ENCODE assay signal across 8 cellular contexts in the genomic region with DNA sequence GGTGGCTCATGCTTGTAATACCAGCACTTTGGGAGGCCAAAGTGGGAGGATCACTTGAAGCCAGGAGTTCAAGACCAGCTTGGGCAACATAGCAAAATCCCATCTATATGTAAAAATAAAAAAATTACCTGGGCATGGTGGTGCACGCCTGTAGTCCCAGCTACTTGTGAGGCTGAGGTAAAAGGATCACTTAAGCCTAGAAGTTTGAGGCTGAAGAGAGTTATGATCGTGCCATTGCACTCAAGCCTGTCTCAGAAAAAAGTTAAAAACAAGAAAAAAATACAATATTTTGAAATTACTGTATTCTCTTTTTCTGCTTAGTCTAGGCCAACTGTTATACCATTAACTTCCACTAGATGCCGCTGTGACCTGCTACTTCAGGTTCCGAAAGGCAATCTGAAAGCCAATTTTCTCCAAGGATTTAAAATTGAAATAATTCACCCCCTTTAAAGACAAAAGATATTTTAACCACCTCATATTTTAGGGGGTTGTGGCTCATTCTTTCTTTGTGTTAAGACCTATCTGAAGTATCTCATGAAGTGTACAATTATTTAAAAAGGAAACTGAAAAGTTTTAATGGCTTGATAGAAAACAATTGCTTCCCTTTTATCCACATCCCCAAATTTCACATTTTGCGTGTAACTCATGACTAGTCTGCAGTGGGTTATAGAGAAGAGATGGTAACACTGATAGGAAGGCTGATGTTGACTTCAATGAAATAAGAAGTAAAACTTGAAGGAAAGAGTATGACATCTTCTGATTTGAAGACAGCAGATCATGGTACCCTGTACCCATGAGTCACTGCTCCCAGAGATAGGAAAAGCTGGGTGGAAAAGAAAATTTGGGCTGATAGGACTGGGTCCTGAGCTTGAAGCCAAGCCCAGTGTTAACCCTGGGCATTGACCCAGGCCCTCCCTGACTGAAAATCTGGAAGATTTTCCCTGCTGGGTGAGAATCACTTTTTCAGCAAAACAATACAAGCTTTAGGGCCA. TPM values are rescaled to one million over a fixed set of nuclear protein-coding genes. Genes with fewer than 3 reads are reported as not detected.
A peak's percentile ranks its signal among the peaks of the same experiment; 100 is the strongest.
DNase-seq lines count a peak whose midpoint lies in the region; ATAC-seq, FAIRE-seq and TF ChIP-seq lines count a peak whose summit lies in the region.

No MANE protein-coding gene starts in this region.

- H3K36me3 ChIP-seq in left ventricle myocardium inferior (no peaks in the 10 kb centered on the region), small intestine (ENCODE audit: control insufficient read depth in 2 of 2, insufficient read depth in 2 of 2, low read length in 2 of 2) (no peaks in the 10 kb centered on the region)

- ATAC-seq in HG02852 (IDR thresholded peaks at IDR 0.05; ENCODE audit: unreplicated experiment) = no peak

- H3K27ac ChIP-seq in left ventricle myocardium inferior (replicated peaks) (no peak overlapping the region), small intestine (ENCODE audit: low read depth in 1 of 2, low read length in 1 of 2) (no peak overlapping the region)

- peak; percentile 74 for TF ChIP-seq CTCF in AG09319 (IDR thresholded peaks at IDR 0.05; ENCODE audit: low read depth, low read length)
- TF ChIP-seq CTCF in GM12872 (IDR thresholded peaks at IDR 0.05; ENCODE audit: insufficient read depth, low read depth, low read length) = peak; percentile 74
- TF ChIP-seq CTCF in left ventricle myocardium inferior (IDR thresholded peaks at IDR 0.05; ENCODE audit: borderline replicate concordance) = peak; percentile 96

- H3K27me3 ChIP-seq in left ventricle myocardium inferior (ENCODE audit: low read depth) (peaks cover 52% of the 10 kb centered on the region), small intestine (ENCODE audit: control insufficient read depth in 2 of 2, insufficient read depth in 2 of 2, low read length in 2 of 2) (no peaks in the 10 kb centered on the region)

- 32 to 36% (median 33%) methylated on average over 5 of the region's 5 CpGs for WGBS in small intestine, 3 donors

- DNase-seq in AG09319 (ENCODE audit: extremely low read depth, low read depth) = peak; percentile 35
- peak; percentile 46 for DNase-seq in NCI-H2227 treated with DMSO at 0.1 percent for 48 hours (lab: John Stamatoyannopoulos, UW)
- DNase-seq in activated naive CD4-positive, alpha-beta T cell treated with Interleukin-2 at 50 U/mL for 16 hours = peak; percentile 11
- no peak for DNase-seq in left ventricle myocardium inferior
- DNase-seq in small intestine = peak; percentile 23
- DNase-seq in NK-92 (lab: John Stamatoyannopoulos, UW; ENCODE audit: unreplicated experiment) = no peak

- H3K9me3 ChIP-seq in left ventricle myocardium inferior (replicated peaks) (no peaks in the 10 kb centered on the region), small intestine (ENCODE audit: control insufficient read depth, low read depth) (no peaks in the 10 kb centered on the region)

- FAIRE-seq in small intestine (lab: Jason Lieb, UNC) = peak; percentile 19

- H3K4me1 ChIP-seq in left ventricle myocardium inferior (no peaks in the 10 kb centered on the region), small intestine (ENCODE audit: control insufficient read depth in 2 of 2, insufficient read depth in 1 of 2, low read depth in 1 of 2, low read length in 1 of 2) (no peaks in the 10 kb centered on the region)

- H3K4me3 ChIP-seq in left ventricle myocardium inferior = no peak overlapping the region
- H3K4me3 ChIP-seq in small intestine (ENCODE audit: low read depth in 1 of 2, low read length in 2 of 2) = no peak overlapping the region

- intact Hi-C loops in left ventricle myocardium inferior (cut with micrococcal nuclease) = loop anchor here (5.0 kb wide), 1 partner anchor 423 kb away; no protein-coding TSS in a partner anchor

RNA-seq across cellular contexts. Expression of a gene that starts 24.4 kb away (rescaled TPM):
- not detected for total RNA-seq in left ventricle myocardium inferior
- polyA plus RNA-seq in small intestine = under 1 TPM in 1 of 3 donors, not detected in 2; 0.09 TPM

Comparison
In these comparisons a context has a peak if more than half of its experiments do, and no peak if none do; other contexts are left out.
1. DNase-seq: peak in AG09319 (single experiment), NCI-H2227 treated with DMSO at 0.1 percent for 48 hours (single experiment), activated naive CD4-positive, alpha-beta T cell treated with Interleukin-2 at 50 U/mL for 16 hours (single experiment) and small intestine (single experiment); none in left ventricle myocardium inferior (single experiment) and NK-92 (single experiment).
2. Peak in every context shown above with its lines, with median percentiles within 50 percentile points of each other: CTCF ChIP-seq.